Comparison of ENCODE assay signal across 28 cellular contexts in genomic region chr12:69726922-69727321, GRCh38. TPM values are rescaled to one million over a fixed set of nuclear protein-coding genes. Genes with fewer than 3 reads are reported as not detected.
"Had no signal": no experiment of that assay in that cellular context is flagged by ENCODE, and none has a peak within 500 bp of the region (broad histone marks: within the 10 kb centered on the region; RNA-seq: fewer than 3 reads in every experiment).

No MANE protein-coding gene starts in this region.

- DNase-seq: cortex of kidney; effector memory CD8-positive, alpha-beta T cell; foreskin fibroblast; gastrocnemius medialis; head of caudate nucleus; left colon; naive B cell; pancreas; retina; stimulated activated CD4-positive, alpha-beta T cell treated with anti-CD3 and anti-CD28 coated beads, Interleukin-2, amount 100 ng/mL, for 24 hours; stimulated activated CD4-positive, alpha-beta T cell treated with anti-CD3 and anti-CD28 coated beads, Interleukin-4, amount 100 ng/mL, for 24 hours; stimulated activated naive CD4-positive, alpha-beta T cell treated with Interleukin-2 at 50 U/mL for 16 hours; stomach; thyroid gland; trophoblast cell had no signal

- H3K79me2 ChIP-seq: hepatocyte had no signal

- H3K4me3 ChIP-seq: gastrocnemius medialis, hepatocyte, lung, pancreas, stomach, thyroid gland, vagina had no signal

- H2AFZ ChIP-seq: hepatocyte had no signal

- H3K4me1 ChIP-seq: gastrocnemius medialis, pancreas, stomach, thyroid gland, vagina had no signal

- H3K27me3 ChIP-seq: gastrocnemius medialis, hepatocyte, pancreas, stomach, thyroid gland, vagina had no signal

- H3K4me3 Mint-ChIP-seq: effector memory CD8-positive, alpha-beta T cell; memory B cell; naive B cell; natural killer cell treated with Interleukin-12 subunit alpha and Interleukin-12 subunit beta and Interleukin-15 and Interleukin-18, amount 100 ng/mL, for 72 hours; neural crest cell; stimulated activated effector memory CD8-positive, alpha-beta T cell treated with anti-CD3 and anti-CD28 coated beads, Interleukin-12 subunit alpha, Interleukin-12 subunit beta, amount 100 ng/mL, for 72 hours had no signal

- H3K9me3 ChIP-seq: gastrocnemius medialis, neutrophil, pancreas, stomach, thyroid gland, vagina had no signal

- ATAC-seq: effector memory CD8-positive, alpha-beta T cell; gastrocnemius medialis; left colon; natural killer cell treated with Interleukin-12 subunit alpha and Interleukin-12 subunit beta and Interleukin-15 and Interleukin-18, amount 100 ng/mL, for 72 hours; pancreas; sciatic nerve; stimulated activated effector memory CD8-positive, alpha-beta T cell treated with anti-CD3 and anti-CD28 coated beads, Interleukin-12 subunit alpha, Interleukin-12 subunit beta, amount 100 ng/mL, for 72 hours had no signal

- H3K27ac ChIP-seq: gastrocnemius medialis, hepatocyte, neutrophil, pancreas, stomach, thyroid gland, vagina had no signal

- H3K9me3 Mint-ChIP-seq: effector memory CD8-positive, alpha-beta T cell; natural killer cell treated with Interleukin-12 subunit alpha and Interleukin-12 subunit beta and Interleukin-15 and Interleukin-18, amount 100 ng/mL, for 72 hours; stimulated activated effector memory CD8-positive, alpha-beta T cell treated with anti-CD3 and anti-CD28 coated beads, Interleukin-12 subunit alpha, Interleukin-12 subunit beta, amount 100 ng/mL, for 72 hours had no signal

- H3K4me2 ChIP-seq: hepatocyte had no signal

- H3K36me3 Mint-ChIP-seq: memory B cell; naive B cell; natural killer cell treated with Interleukin-12 subunit alpha and Interleukin-12 subunit beta and Interleukin-15 and Interleukin-18, amount 100 ng/mL, for 72 hours; stimulated activated effector memory CD8-positive, alpha-beta T cell treated with anti-CD3 and anti-CD28 coated beads, Interleukin-12 subunit alpha, Interleukin-12 subunit beta, amount 100 ng/mL, for 72 hours had no signal

- H3K36me3 ChIP-seq: gastrocnemius medialis, neutrophil, pancreas, stomach, thyroid gland, vagina had no signal

- H3K27ac Mint-ChIP-seq: effector memory CD8-positive, alpha-beta T cell; memory B cell; naive B cell; natural killer cell treated with Interleukin-12 subunit alpha and Interleukin-12 subunit beta and Interleukin-15 and Interleukin-18, amount 100 ng/mL, for 72 hours; stimulated activated effector memory CD8-positive, alpha-beta T cell treated with anti-CD3 and anti-CD28 coated beads, Interleukin-12 subunit alpha, Interleukin-12 subunit beta, amount 100 ng/mL, for 72 hours had no signal

- H3K4me1 Mint-ChIP-seq: memory B cell; naive B cell; stimulated activated effector memory CD8-positive, alpha-beta T cell treated with anti-CD3 and anti-CD28 coated beads, Interleukin-12 subunit alpha, Interleukin-12 subunit beta, amount 100 ng/mL, for 72 hours had no signal

RNA-seq across cellular contexts. Expression of gene BEST3, which starts 27.8 kb away (rescaled TPM):
- total RNA-seq: left colon; natural killer cell treated with Interleukin-12 subunit alpha and Interleukin-12 subunit beta and Interleukin-15 and Interleukin-18, amount 100 ng/mL, for 72 hours; neural crest cell; omental fat pad; posterior vena cava; sciatic nerve; subcutaneous adipose tissue; ureter; vagina had no signal
